In the genomic region with DNA sequence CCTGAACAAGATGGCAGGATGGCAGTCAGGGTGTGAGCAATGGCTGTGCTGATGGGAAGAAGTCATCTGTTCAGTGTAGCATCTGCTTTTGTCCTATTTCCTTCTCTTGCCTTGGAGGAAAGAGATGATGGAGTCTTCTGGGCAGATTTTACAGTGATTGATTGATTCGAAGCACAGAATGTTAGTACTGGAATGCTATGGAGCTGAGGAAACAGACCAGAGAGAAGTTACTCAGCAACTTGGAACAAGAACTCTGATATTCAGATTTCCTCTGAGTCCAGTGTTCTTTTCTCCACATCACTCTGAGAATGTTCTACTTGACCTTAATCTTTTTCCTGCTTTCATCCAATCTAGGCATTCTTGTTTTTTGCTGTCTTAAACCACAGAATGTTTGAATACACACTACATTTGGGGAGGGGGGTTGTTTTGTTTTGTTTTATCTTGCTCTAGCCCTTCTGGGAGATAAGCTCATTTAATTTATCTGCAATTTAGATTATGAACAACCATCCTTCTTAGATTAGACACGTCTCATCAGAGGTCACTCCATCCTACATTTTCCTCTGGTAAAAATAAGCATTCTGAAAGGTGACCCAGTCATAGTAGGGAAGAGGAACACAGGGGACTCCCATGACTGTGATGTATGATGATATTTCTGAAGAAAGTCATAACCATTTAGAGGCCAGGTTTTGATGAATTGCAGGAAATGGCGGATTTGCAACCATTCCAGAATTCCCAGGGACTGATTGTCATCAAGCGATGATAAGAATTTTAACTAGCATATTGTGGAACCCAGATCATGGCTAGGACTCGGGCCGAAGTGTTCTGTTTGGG, we compare ENCODE assay signal across 12 cellular contexts.
"Had no signal": no experiment of that assay in that cellular context is flagged by ENCODE, and none has a peak within 500 bp of the region (broad histone marks: within the 10 kb centered on the region; RNA-seq: fewer than 3 reads in every experiment).

No MANE protein-coding gene starts in this region.

- H3K27ac ChIP-seq: ascending aorta, psoas muscle, testis had no signal

- DNase-seq: activated CD4-positive, alpha-beta memory T cell treated with anti-CD3 and anti-CD28 coated beads for 36 hours; activated CD4-positive, alpha-beta T cell treated with anti-CD3 and anti-CD28 coated beads for 1 hour; activated naive CD4-positive, alpha-beta T cell; activated T-cell treated with anti-CD3 and anti-CD28 coated beads, Interleukin-2, amount 50 U/mL, for 72 hours; hippocampal formation; nephron progenitor cell; psoas muscle; stimulated activated CD4-positive, alpha-beta T cell treated with anti-CD3 and anti-CD28 coated beads, Interleukin-2, amount 100 ng/mL, for 48 hours; T-helper 9 cell; testis had no signal

- H3K36me3 ChIP-seq: ascending aorta had no signal

- H3K4me1 ChIP-seq: ascending aorta, testis had no signal

- H3K4me3 ChIP-seq: ascending aorta, lung, psoas muscle, testis had no signal

- H3K27me3 ChIP-seq: ascending aorta, testis had no signal

- H3K9me3 ChIP-seq: ascending aorta, psoas muscle, testis had no signal
